ENCODE assay signal across 1 cellular context in genomic region chr3:105866656-105867653, GRCh38.
A peak's percentile ranks its signal among the peaks of the same experiment; 100 is the strongest.
TF ChIP-seq lines count a peak whose summit lies in the region.

No MANE protein-coding gene starts in this region.

TF ChIP-seq in K562, 482 proteins besides CTCF, POLR2A, EP300 and RAD21 (continued from another document):
- TF ChIP-seq AFF1 (IDR thresholded peaks at IDR 0.05; ENCODE audit: low read depth in 1 of 2, partially characterized antibody in 2 of 2): no peak
- TF ChIP-seq RCOR1 (IDR thresholded peaks at IDR 0.05; ENCODE audit: borderline replicate concordance in 1 of 2, low read depth in 2 of 2, low read length in 2 of 2): 0 out of 4 replicates have a peak, but pooled peaks of 1 of the 2 experiments have one; percentile 24
- 0 out of 4 replicates have a peak, but pooled peaks of 1 of the 2 experiments have one; percentile 44 for TF ChIP-seq KDM1A (IDR thresholded peaks at IDR 0.05)
- TF ChIP-seq ZNF253 (CRISPR knock-in tag; conservative IDR thresholded peaks at IDR 0.05): no peak
- TF ChIP-seq RFX5 (IDR thresholded peaks at IDR 0.05; ENCODE audit: low read depth, low read length): no peak
- TF ChIP-seq TEAD4 (IDR thresholded peaks at IDR 0.05; ENCODE audit: low read length): peak; percentile 46; the same call in 1 of the 2 replicates
- no peak for TF ChIP-seq TEAD4 (CRISPR knock-in tag; IDR thresholded peaks at IDR 0.05; ENCODE audit: borderline replicate concordance)
- TF ChIP-seq DPF2 (IDR thresholded peaks at IDR 0.05): peak; percentile 51; the same call in 1 of the 2 replicates
- TF ChIP-seq SMARCA4 (IDR thresholded peaks at IDR 0.05): 0 out of 2 replicates have a peak, but pooled peaks have one; percentile 14
- peak; percentile 13; the same call in 1 of the 2 replicates for TF ChIP-seq CC2D1A (IDR thresholded peaks at IDR 0.05)
- no peak for TF ChIP-seq MECOM (CRISPR knock-in tag; IDR thresholded peaks at IDR 0.05)
- TF ChIP-seq TAL1 (IDR thresholded peaks at IDR 0.05): peak; percentile 57
- TF ChIP-seq MEIS2 (IDR thresholded peaks at IDR 0.05; ENCODE audit: partially characterized antibody): peak; percentile 2
- no peak for TF ChIP-seq ZNF146 (CRISPR knock-in tag; IDR thresholded peaks at IDR 0.05; ENCODE audit: unreplicated experiment)
- no peak for TF ChIP-seq ZNF764 (CRISPR knock-in tag; IDR thresholded peaks at IDR 0.05; ENCODE audit: low read depth)
- TF ChIP-seq HMBOX1 (IDR thresholded peaks at IDR 0.05): peak; percentile 42; the same call in 1 of the 2 replicates
- no peak for TF ChIP-seq TFAM (CRISPR knock-in tag; conservative IDR thresholded peaks at IDR 0.05)
- no peak for TF ChIP-seq CGGBP1 (CRISPR knock-in tag; IDR thresholded peaks at IDR 0.05)
- TF ChIP-seq TCF3 (CRISPR knock-in tag; IDR thresholded peaks at IDR 0.05): peak; percentile 72
- TF ChIP-seq HINFP (tag; conservative IDR thresholded peaks at IDR 0.05; ENCODE audit: low read depth): peak; percentile 68
- TF ChIP-seq ZNF175 (CRISPR knock-in tag; IDR thresholded peaks at IDR 0.05; ENCODE audit: low read depth): peak; percentile 89
- TF ChIP-seq ZBTB5 (IDR thresholded peaks at IDR 0.05): 0 out of 2 replicates have a peak, but pooled peaks have one; percentile 18
- TF ChIP-seq EHMT2 (IDR thresholded peaks at IDR 0.05): 0 out of 2 replicates have a peak, but pooled peaks have one; percentile 41
- peak; percentile 79 for TF ChIP-seq ARID1B (IDR thresholded peaks at IDR 0.05)
- 0 out of 2 replicates have a peak, but pooled peaks have one; percentile 45 for TF ChIP-seq MTA2 (IDR thresholded peaks at IDR 0.05; ENCODE audit: low read depth)
- no peak for TF ChIP-seq MGA (IDR thresholded peaks at IDR 0.05)
- peak; percentile 52 for TF ChIP-seq NCOR1 (IDR thresholded peaks at IDR 0.05)
- TF ChIP-seq ZNF121 (CRISPR knock-in tag; conservative IDR thresholded peaks at IDR 0.05): no peak
- TF ChIP-seq RFX1 (IDR thresholded peaks at IDR 0.05): 0 out of 2 replicates have a peak, but pooled peaks have one; percentile 30
- no peak for TF ChIP-seq UBTF (IDR thresholded peaks at IDR 0.05; ENCODE audit: borderline replicate concordance in 1 of 2, low read depth in 2 of 2, low read length in 2 of 2)
- TF ChIP-seq CBFA2T3 (IDR thresholded peaks at IDR 0.05): peak; percentile 80
- TF ChIP-seq ZBTB43 (CRISPR knock-in tag; IDR thresholded peaks at IDR 0.05): no peak
